In genomic region chr12:88839486-88839885, GRCh38 we compare ENCODE assay signal across 34 cellular contexts.
"Had no signal": no experiment of that assay in that cellular context is flagged by ENCODE, and none has a peak within 500 bp of the region (broad histone marks: within the 10 kb centered on the region; RNA-seq: fewer than 3 reads in every experiment).

No MANE protein-coding gene starts in this region.

- H3K27me3 ChIP-seq: MG63 had no signal

- H3K36me3 ChIP-seq: MG63 had no signal

- DNase-seq: Karpas-422, Kasumi-1, MG63, MM.1S, NCI-H1048, NCI-H1092, NCI-H1092 treated with DMSO at 0.1 percent for 48 hours, NCI-H1105, NCI-H1105 treated with DMSO at 0.1 percent for 48 hours, NCI-H1417, NCI-H1417 treated with DMSO at 0.1 percent for 48 hours, NCI-H1436, NCI-H1436 treated with DMSO at 0.1 percent for 48 hours, NCI-H146, NCI-H1694, NCI-H1694 treated with DMSO at 0.1 percent for 48 hours, NCI-H187, NCI-H187 treated with DMSO at 0.1 percent for 48 hours, NCI-H1930, NCI-H2029, NCI-H2029 treated with DMSO at 0.1 percent for 48 hours, NCI-H2081, NCI-H2081 treated with DMSO at 0.1 percent for 48 hours, NCI-H2107, NCI-H2171, NCI-H2171 treated with DMSO at 0.1 percent for 48 hours, NCI-H2227 treated with DMSO at 0.1 percent for 48 hours, NCI-H226, NCI-H345, NCI-H446, NCI-H446 treated with DMSO at 0.1 percent for 48 hours, NCI-H510A, NCI-H510A treated with DMSO at 0.1 percent for 48 hours, NCI-H524 had no signal

- H3K4me3 ChIP-seq: MG63 had no signal
